Comparison of ENCODE assay signal across 8 cellular contexts in genomic region chr2:158214431-158214830, GRCh38.
DNase-seq lines count a peak whose midpoint lies in the region; ATAC-seq lines count a peak whose summit lies in the region.

No MANE protein-coding gene starts in this region.

- no peaks in the 10 kb centered on the region for H3K36me3 Mint-ChIP-seq in effector memory CD8-positive, alpha-beta T cell (ENCODE audit: insufficient read depth)

- no peaks in the 10 kb centered on the region for H3K4me1 Mint-ChIP-seq in effector memory CD8-positive, alpha-beta T cell (ENCODE audit: low read depth in 2 of 2)

- H3K27me3 Mint-ChIP-seq in effector memory CD8-positive, alpha-beta T cell: peaks cover 0 to 5% of the 10 kb centered on the region in 2 donors

- no peak overlapping the region for H3K27ac Mint-ChIP-seq in effector memory CD8-positive, alpha-beta T cell

- H3K4me3 Mint-ChIP-seq in effector memory CD8-positive, alpha-beta T cell: no peak overlapping the region

- peaks cover 0 to 1% of the 10 kb centered on the region in 2 donors for H3K9me3 Mint-ChIP-seq in effector memory CD8-positive, alpha-beta T cell

- ATAC-seq in GM18868 (IDR thresholded peaks at IDR 0.05; ENCODE audit: unreplicated experiment): peak; percentile 99
- peak; percentile 97 for ATAC-seq in HG02938 (IDR thresholded peaks at IDR 0.05; ENCODE audit: unreplicated experiment)
- no peak for ATAC-seq in effector memory CD8-positive, alpha-beta T cell (replicated peaks)

- peak; percentile 47 for DNase-seq in NCI-H446 treated with DMSO at 0.1 percent for 48 hours (lab: John Stamatoyannopoulos, UW)
- DNase-seq in glomerular visceral epithelial cell (ENCODE audit: extremely low spot score): peak; percentile 43
- no peak for DNase-seq in NK-92 treated with Interleukin-12 subunit alpha and Interleukin-12 subunit beta, amount 100 ng/mL, for 24 hours (lab: John Stamatoyannopoulos, UW)
- DNase-seq in middle frontal gyrus (ENCODE audit: extremely low spot score, low spot score): no peak
- DNase-seq in COR-L47 (lab: John Stamatoyannopoulos, UW): no peak
- DNase-seq in effector memory CD8-positive, alpha-beta T cell: no peak

Comparison
In these comparisons a context has a peak if more than half of its experiments do, and no peak if none do; other contexts are left out.
1. DNase-seq: peak in NCI-H446 treated with DMSO at 0.1 percent for 48 hours (single experiment) and glomerular visceral epithelial cell (single experiment); none in NK-92 treated with Interleukin-12 subunit alpha and Interleukin-12 subunit beta, amount 100 ng/mL, for 24 hours (single experiment), middle frontal gyrus (single experiment), COR-L47 (single experiment) and effector memory CD8-positive, alpha-beta T cell (0 of 3).